Comparison of ENCODE assay signal across 1 cellular context in genomic region chr2:74507145-74507925, GRCh38.
TF ChIP-seq lines count a peak whose summit lies in the region.

PCGF1 (minus strand) TSS chr2:74507695; CDS start chr2:74507668, 27 bp downstream.

TF ChIP-seq in HepG2, 621 proteins besides CTCF, POLR2A, EP300 and RAD21 (continued from another document and continues in another):
- TF ChIP-seq, protein P1, sequence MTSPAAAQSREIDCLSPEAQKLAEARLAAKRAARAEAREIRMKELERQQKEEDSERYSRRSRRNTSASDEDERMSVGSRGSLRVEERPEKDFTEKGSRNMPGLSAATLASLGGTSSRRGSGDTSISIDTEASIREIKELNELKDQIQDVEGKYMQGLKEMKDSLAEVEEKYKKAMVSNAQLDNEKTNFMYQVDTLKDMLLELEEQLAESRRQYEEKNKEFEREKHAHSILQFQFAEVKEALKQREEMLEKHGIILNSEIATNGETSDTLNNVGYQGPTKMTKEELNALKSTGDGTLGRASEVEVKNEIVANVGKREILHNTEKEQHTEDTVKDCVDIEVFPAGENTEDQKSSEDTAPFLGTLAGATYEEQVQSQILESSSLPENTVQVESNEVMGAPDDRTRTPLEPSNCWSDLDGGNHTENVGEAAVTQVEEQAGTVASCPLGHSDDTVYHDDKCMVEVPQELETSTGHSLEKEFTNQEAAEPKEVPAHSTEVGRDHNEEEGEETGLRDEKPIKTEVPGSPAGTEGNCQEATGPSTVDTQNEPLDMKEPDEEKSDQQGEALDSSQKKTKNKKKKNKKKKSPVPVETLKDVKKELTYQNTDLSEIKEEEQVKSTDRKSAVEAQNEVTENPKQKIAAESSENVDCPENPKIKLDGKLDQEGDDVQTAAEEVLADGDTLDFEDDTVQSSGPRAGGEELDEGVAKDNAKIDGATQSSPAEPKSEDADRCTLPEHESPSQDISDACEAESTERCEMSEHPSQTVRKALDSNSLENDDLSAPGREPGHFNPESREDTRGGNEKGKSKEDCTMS (CRISPR knock-in tag; conservative IDR thresholded peaks at IDR 0.05) = no peak
- TF ChIP-seq, protein P2, sequence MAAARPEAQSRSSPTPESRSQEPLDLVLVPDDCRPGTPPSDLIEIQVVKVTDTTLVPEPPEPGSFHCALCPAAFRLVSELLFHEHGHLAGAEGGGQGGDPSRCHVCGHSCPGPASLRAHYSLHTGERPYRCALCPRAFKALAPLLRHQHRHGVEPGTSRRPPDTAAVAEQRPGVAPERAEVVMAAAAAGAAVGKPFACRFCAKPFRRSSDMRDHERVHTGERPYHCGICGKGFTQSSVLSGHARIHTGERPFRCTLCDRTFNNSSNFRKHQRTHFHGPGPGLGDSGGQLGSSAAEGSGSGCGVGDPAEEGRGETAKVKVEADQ (CRISPR knock-in tag; IDR thresholded peaks at IDR 0.05; ENCODE audit: borderline replicate concordance) = peak; percentile 93
- no peak; the same call in 1 of the 2 replicates for TF ChIP-seq WIZ (CRISPR knock-in tag; IDR thresholded peaks at IDR 0.05)
- TF ChIP-seq ATF7 (IDR thresholded peaks at IDR 0.05) = no peak
- TF ChIP-seq ATF7 (CRISPR knock-in tag; IDR thresholded peaks at IDR 0.05) = peak; percentile 29; the same call in 1 of the 2 replicates
- no peak for TF ChIP-seq SSRP1 (CRISPR knock-in tag; IDR thresholded peaks at IDR 0.05)
- TF ChIP-seq HNRNPLL (IDR thresholded peaks at IDR 0.05; ENCODE audit: low read depth, low read length, poor library complexity, severe bottlenecking) = peak; percentile 76
- peak; percentile 36; the same call in 1 of the 2 replicates for TF ChIP-seq ZMAT3 (CRISPR knock-in tag; conservative IDR thresholded peaks at IDR 0.05)
- TF ChIP-seq ZNF781 (CRISPR knock-in tag; IDR thresholded peaks at IDR 0.05; ENCODE audit: borderline replicate concordance, not compliant biosample characterization) = peak; percentile 35
- TF ChIP-seq ASH2L (IDR thresholded peaks at IDR 0.05; ENCODE audit: insufficient read length, low read depth, low read length) = peak; percentile 97
- peak; percentile 80; the same call in 1 of the 2 replicates for TF ChIP-seq ZBTB39 (CRISPR knock-in tag; IDR thresholded peaks at IDR 0.05)
- peak; percentile 86; the same call in 1 of the 2 replicates for TF ChIP-seq ZNF569 (CRISPR knock-in tag; IDR thresholded peaks at IDR 0.05; ENCODE audit: borderline replicate concordance)
- TF ChIP-seq ZSCAN25 (CRISPR knock-in tag; IDR thresholded peaks at IDR 0.05) = 0 out of 2 replicates have a peak, but pooled peaks have one; percentile 24
- no peak for TF ChIP-seq HNRNPH1 (optimal IDR thresholded peaks at IDR 0.05; ENCODE audit: low read depth, low read length)
- TF ChIP-seq MYNN (CRISPR knock-in tag; IDR thresholded peaks at IDR 0.05; ENCODE audit: low read depth) = no peak
- TF ChIP-seq HNRNPL (IDR thresholded peaks at IDR 0.05; ENCODE audit: low read depth, low read length) = peak; percentile 65; the same call in 1 of the 2 replicates
- peak; percentile 74 for TF ChIP-seq ZZZ3 (CRISPR knock-in tag; IDR thresholded peaks at IDR 0.05; ENCODE audit: borderline replicate concordance)
- TF ChIP-seq RXRA (CRISPR knock-in tag; IDR thresholded peaks at IDR 0.05) = peak; percentile 98
- TF ChIP-seq ZNF564 (CRISPR knock-in tag; IDR thresholded peaks at IDR 0.05) = no peak
- TF ChIP-seq REXO4 (CRISPR knock-in tag; IDR thresholded peaks at IDR 0.05; ENCODE audit: borderline replicate concordance) = no peak
- TF ChIP-seq TAF15 (IDR thresholded peaks at IDR 0.05; ENCODE audit: low read depth, low read length, poor library complexity, severe bottlenecking) = no peak
- TF ChIP-seq, protein P3, sequence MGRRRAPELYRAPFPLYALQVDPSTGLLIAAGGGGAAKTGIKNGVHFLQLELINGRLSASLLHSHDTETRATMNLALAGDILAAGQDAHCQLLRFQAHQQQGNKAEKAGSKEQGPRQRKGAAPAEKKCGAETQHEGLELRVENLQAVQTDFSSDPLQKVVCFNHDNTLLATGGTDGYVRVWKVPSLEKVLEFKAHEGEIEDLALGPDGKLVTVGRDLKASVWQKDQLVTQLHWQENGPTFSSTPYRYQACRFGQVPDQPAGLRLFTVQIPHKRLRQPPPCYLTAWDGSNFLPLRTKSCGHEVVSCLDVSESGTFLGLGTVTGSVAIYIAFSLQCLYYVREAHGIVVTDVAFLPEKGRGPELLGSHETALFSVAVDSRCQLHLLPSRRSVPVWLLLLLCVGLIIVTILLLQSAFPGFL (CRISPR knock-in tag; IDR thresholded peaks at IDR 0.05) = no peak
- TF ChIP-seq TFE3 (CRISPR knock-in tag; IDR thresholded peaks at IDR 0.05) = peak; percentile 71; the same call in 1 of the 2 replicates
- TF ChIP-seq CEBPG (CRISPR knock-in tag; IDR thresholded peaks at IDR 0.05) = peak; percentile 80
- TF ChIP-seq ZBTB46 (CRISPR knock-in tag; IDR thresholded peaks at IDR 0.05; ENCODE audit: borderline replicate concordance) = no peak
- peak; percentile 91; the same call in 1 of the 2 replicates for TF ChIP-seq BRD4 (CRISPR knock-in tag; IDR thresholded peaks at IDR 0.05)
- no peak for TF ChIP-seq ZBTB37 (CRISPR knock-in tag; IDR thresholded peaks at IDR 0.05)
- TF ChIP-seq CENPT (CRISPR knock-in tag; IDR thresholded peaks at IDR 0.05; ENCODE audit: low read depth) = peak; percentile 55; the same call in 1 of the 2 replicates
- 0 out of 2 replicates have a peak, but pooled peaks have one; percentile 44 for TF ChIP-seq ZNF839 (CRISPR knock-in tag; IDR thresholded peaks at IDR 0.05; ENCODE audit: borderline replicate concordance)
- TF ChIP-seq SOX5 (CRISPR knock-in tag; IDR thresholded peaks at IDR 0.05; ENCODE audit: borderline replicate concordance) = peak; percentile 75
- peak; percentile 25; the same call in 1 of the 2 replicates for TF ChIP-seq GPN1 (CRISPR knock-in tag; IDR thresholded peaks at IDR 0.05; ENCODE audit: borderline replicate concordance)
- TF ChIP-seq CCAR2 (optimal IDR thresholded peaks at IDR 0.05; ENCODE audit: low read depth, low read length) = no peak
- no peak; the same call in 1 of the 2 replicates for TF ChIP-seq ZNF225 (CRISPR knock-in tag; IDR thresholded peaks at IDR 0.05)
- TF ChIP-seq IRF9 (CRISPR knock-in tag; IDR thresholded peaks at IDR 0.05; ENCODE audit: borderline replicate concordance) = peak; percentile 84; the same call in 1 of the 2 replicates
- TF ChIP-seq PPARG (CRISPR knock-in tag; conservative IDR thresholded peaks at IDR 0.05) = peak; percentile 48; the same call in 1 of the 2 replicates
- TF ChIP-seq, protein P4, sequence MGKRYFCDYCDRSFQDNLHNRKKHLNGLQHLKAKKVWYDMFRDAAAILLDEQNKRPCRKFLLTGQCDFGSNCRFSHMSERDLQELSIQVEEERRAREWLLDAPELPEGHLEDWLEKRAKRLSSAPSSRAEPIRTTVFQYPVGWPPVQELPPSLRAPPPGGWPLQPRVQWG (CRISPR knock-in tag; IDR thresholded peaks at IDR 0.05; ENCODE audit: borderline replicate concordance, low read depth) = no peak
- TF ChIP-seq PITX1 (CRISPR knock-in tag; IDR thresholded peaks at IDR 0.05) = peak; percentile 97
- no peak for TF ChIP-seq FOXP1 (IDR thresholded peaks at IDR 0.05)
- peak; percentile 28; the same call in 1 of the 2 replicates for TF ChIP-seq FOXP1 (CRISPR knock-in tag; IDR thresholded peaks at IDR 0.05)
- 0 out of 2 replicates have a peak, but pooled peaks have one; percentile 70 for TF ChIP-seq CC2D1A (CRISPR knock-in tag; IDR thresholded peaks at IDR 0.05)
- 0 out of 2 replicates have a peak, but pooled peaks have one; percentile 39 for TF ChIP-seq AHDC1 (CRISPR knock-in tag; IDR thresholded peaks at IDR 0.05; ENCODE audit: borderline replicate concordance)
- no peak for TF ChIP-seq FOSL1 (CRISPR knock-in tag; IDR thresholded peaks at IDR 0.05; ENCODE audit: borderline replicate concordance)
- TF ChIP-seq ZNF607 (CRISPR knock-in tag; IDR thresholded peaks at IDR 0.05; ENCODE audit: borderline replicate concordance) = peak; percentile 84
- 0 out of 2 replicates have a peak, but pooled peaks have one; percentile 40 for TF ChIP-seq FOXK2 (IDR thresholded peaks at IDR 0.05)
- TF ChIP-seq NCOA2 (CRISPR knock-in tag; IDR thresholded peaks at IDR 0.05) = peak; percentile 66
